In the genomic region with DNA sequence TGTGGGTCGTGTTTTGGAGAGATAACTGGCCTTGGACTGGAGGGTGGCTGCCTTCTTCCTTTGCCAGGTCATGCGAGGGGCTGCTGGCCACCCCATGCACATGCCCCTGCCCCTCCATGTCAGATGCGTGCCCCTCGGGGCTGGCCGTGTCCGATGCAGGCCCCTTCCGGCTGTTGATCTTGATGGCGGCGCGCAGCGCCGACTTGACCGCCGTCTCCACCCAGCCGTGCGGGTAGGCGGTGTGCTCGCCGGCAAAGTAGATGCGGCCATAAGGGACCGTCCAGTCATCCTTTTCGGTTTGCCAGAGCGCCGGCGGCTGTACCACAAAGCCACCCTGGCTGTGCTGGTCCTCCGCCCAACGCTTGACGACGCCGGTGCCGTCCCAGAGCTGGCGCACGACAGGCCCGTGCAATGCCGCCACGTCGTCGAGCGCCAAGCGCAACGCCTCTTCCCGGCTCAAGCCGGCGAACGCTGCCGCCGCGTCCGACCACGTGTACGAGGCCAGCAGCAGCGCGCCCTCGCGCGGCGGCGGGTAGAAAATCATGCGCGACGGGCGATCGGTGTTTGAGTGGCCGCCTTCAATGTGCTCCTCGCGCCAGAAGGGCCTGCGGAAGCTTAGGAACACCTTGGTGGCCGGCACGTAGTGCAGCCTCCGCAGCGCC, we compare ENCODE assay signal across 8 cellular contexts. TPM values are rescaled to one million over a fixed set of nuclear protein-coding genes. Genes with fewer than 3 reads are reported as not detected.
DNase-seq lines count a peak whose midpoint lies in the region; ATAC-seq and TF ChIP-seq lines count a peak whose summit lies in the region.

No MANE protein-coding gene starts in this region.

- peak overlapping the region; percentile 59 for H3K4me2 ChIP-seq in mesendoderm (ENCODE audit: low read length)

- H3K27me3 ChIP-seq in HUES6 (ENCODE audit: control insufficient read depth, insufficient read depth, low read length) = peaks cover 19% of the 10 kb centered on the region
- H3K27me3 ChIP-seq in mesendoderm (ENCODE audit: insufficient read depth, low read length, poor library complexity) = no peaks in the 10 kb centered on the region

- no peak overlapping the region for H3K18ac ChIP-seq in mesendoderm (ENCODE audit: low read length)

- peak overlapping the region; percentile 74 for H3K56ac ChIP-seq in mesendoderm (ENCODE audit: low read length)

- H3K36me3 Mint-ChIP-seq in activated CD4-positive, alpha-beta memory T cell treated with anti-CD3 and anti-CD28 coated beads for 36 hours = peaks cover 62% of the 10 kb centered on the region

- H2AK5ac ChIP-seq in mesendoderm (ENCODE audit: low read length) = no peak overlapping the region

- no peaks in the 10 kb centered on the region for H3K9me3 Mint-ChIP-seq in activated CD4-positive, alpha-beta memory T cell treated with anti-CD3 and anti-CD28 coated beads for 36 hours

- H3K9me3 ChIP-seq in HUES6 (ENCODE audit: control insufficient read depth, insufficient read depth, low read depth, low read length) = no peaks in the 10 kb centered on the region

- no peak overlapping the region for H4K8ac ChIP-seq in mesendoderm (ENCODE audit: low read depth, low read length)

- POLR2A ChIA-PET in activated CD4-positive, alpha-beta memory T cell treated with anti-CD3 and anti-CD28 coated beads for 36 hours (lab: Charles Lee) = interaction anchor here (0.6 to 1.2 kb wide), 6 partner anchors 13 to 40 kb away, joined by 3 to 6 read pairs (median 3); a partner anchor contains a TSS

- H3K79me2 ChIP-seq in mesendoderm (ENCODE audit: control insufficient read depth, insufficient read depth, low read length) = no peaks in the 10 kb centered on the region

- H3K9ac ChIP-seq in HUES6 (ENCODE audit: low read length) = no peak overlapping the region
- H3K9ac ChIP-seq in mesendoderm (ENCODE audit: low read length) = peak overlapping the region; percentile 40

- DNase-seq in AG10803 (ENCODE audit: low read depth) = peak; percentile 60
- DNase-seq in activated CD4-positive, alpha-beta memory T cell treated with anti-CD3 and anti-CD28 coated beads for 36 hours = peak; percentile 84
- peak; percentile 51 for DNase-seq in effector CD8-positive, alpha-beta T cell (lab: John Stamatoyannopoulos, UW)
- DNase-seq in mesendoderm = peak; percentile 96
- DNase-seq in stimulated activated CD8-positive, alpha-beta memory T cell treated with anti-CD3 and anti-CD28 coated beads, Interleukin-15, amount 100 ng/mL, for 4 hours (ENCODE audit: low read depth in 2 of 2) = peak; percentile 46 to 52
- DNase-seq in OCI-M1 (lab: John Stamatoyannopoulos, UW) = no peak

- H3K4me1 ChIP-seq in HUES6 (ENCODE audit: control insufficient read depth, insufficient read depth, low read length) (peaks cover 4% of the 10 kb centered on the region; the same call in 1 of the 2 replicates), mesendoderm (ENCODE audit: control insufficient read depth, low read depth, low read length) (no peaks in the 10 kb centered on the region)

- no peak overlapping the region for H3K23ac ChIP-seq in mesendoderm (ENCODE audit: low read length)

- ATAC-seq in GM19452 (IDR thresholded peaks at IDR 0.05; ENCODE audit: unreplicated experiment) = no peak

- intact Hi-C loops in activated CD4-positive, alpha-beta memory T cell treated with anti-CD3 and anti-CD28 coated beads for 36 hours (cut with micrococcal nuclease) = loop anchor here (1.0 kb wide), 2 partner anchors 12 to 93 kb away; no protein-coding TSS in a partner anchor

- no peak overlapping the region for H2BK15ac ChIP-seq in mesendoderm (replicated peaks; ENCODE audit: low read depth)

- no peaks in the 10 kb centered on the region for H3K79me1 ChIP-seq in mesendoderm (ENCODE audit: low read length)

- CTCF ChIA-PET in activated CD4-positive, alpha-beta memory T cell treated with anti-CD3 and anti-CD28 coated beads for 36 hours (lab: Charles Lee) = interaction anchor here (0.8 to 2.5 kb wide), 5 partner anchors 9 to 38 kb away, joined by 4 to 11 read pairs (median 5); a partner anchor contains a TSS

- H3K4me3 ChIP-seq in AG10803 (ENCODE audit: low read length) (no peak overlapping the region), HUES6 (ENCODE audit: low read depth, low read length) (peak overlapping the region; percentile 66), mesendoderm (ENCODE audit: low read length) (no peak overlapping the region)

- peak overlapping the region; percentile 76 for H3K27ac Mint-ChIP-seq in activated CD4-positive, alpha-beta memory T cell treated with anti-CD3 and anti-CD28 coated beads for 36 hours

- H3K27ac ChIP-seq in HUES6 (ENCODE audit: low read depth, low read length) (no peak overlapping the region), mesendoderm (ENCODE audit: low read depth, low read length) (no peak overlapping the region)

- H3K27me3 Mint-ChIP-seq in activated CD4-positive, alpha-beta memory T cell treated with anti-CD3 and anti-CD28 coated beads for 36 hours = no peaks in the 10 kb centered on the region

- H3K36me3 ChIP-seq in HUES6 (ENCODE audit: control insufficient read depth, insufficient read depth, low read length) (peaks cover 18% of the 10 kb centered on the region), mesendoderm (ENCODE audit: control insufficient read depth, insufficient read depth, low read length) (no peaks in the 10 kb centered on the region)

- TF ChIP-seq CTCF in AG10803 (conservative IDR thresholded peaks at IDR 0.05; ENCODE audit: low read length) = peak; percentile 57

- no peak overlapping the region for H3K4ac ChIP-seq in mesendoderm (ENCODE audit: low read depth, low read length)

- WGBS in mesendoderm (ENCODE audit: extremely low coverage, insufficient coverage, low lambda C conversion rate) = no CpG with 5 or more reads among the region's 71 CpGs

- peak overlapping the region; percentile 69 for H3K4me3 Mint-ChIP-seq in activated CD4-positive, alpha-beta memory T cell treated with anti-CD3 and anti-CD28 coated beads for 36 hours

- H3K4me1 Mint-ChIP-seq in activated CD4-positive, alpha-beta memory T cell treated with anti-CD3 and anti-CD28 coated beads for 36 hours (ENCODE audit: low read depth) = peaks cover 46% of the 10 kb centered on the region

- no peak overlapping the region for H2BK120ac ChIP-seq in mesendoderm (ENCODE audit: low read depth, low read length)

- H4K5ac ChIP-seq in mesendoderm (ENCODE audit: low read length) = no peak overlapping the region

- H2BK5ac ChIP-seq in mesendoderm (ENCODE audit: low read length) = no peak overlapping the region

RNA-seq across cellular contexts. Expression of a gene that starts 6.9 kb away (rescaled TPM):
- 100 to 1,000 TPM; 108 to 111 TPM for total RNA-seq in activated CD4-positive, alpha-beta memory T cell treated with anti-CD3 and anti-CD28 coated beads for 36 hours
- polyA plus RNA-seq in mesendoderm (2013, experiment 1 of 2) = 0.24 TPM
- polyA plus RNA-seq in mesendoderm (2013, experiment 2 of 2) = 0.15 TPM

RNA-seq across cellular contexts. Expression of a gene that starts 12.3 kb away (rescaled TPM):
- 10 to 100 TPM; 32.5 to 34.7 TPM for total RNA-seq in activated CD4-positive, alpha-beta memory T cell treated with anti-CD3 and anti-CD28 coated beads for 36 hours
- polyA plus RNA-seq in mesendoderm (2013, experiment 1 of 2) = 29.3 TPM
- 28.2 TPM for polyA plus RNA-seq in mesendoderm (2013, experiment 2 of 2)

RNA-seq across cellular contexts. Expression of a gene that starts 12.7 kb away (rescaled TPM):
- total RNA-seq in activated CD4-positive, alpha-beta memory T cell treated with anti-CD3 and anti-CD28 coated beads for 36 hours = 10 to 100 TPM; 19.6 TPM
- 74.2 TPM for polyA plus RNA-seq in mesendoderm (2013, experiment 1 of 2)
- 73.3 TPM for polyA plus RNA-seq in mesendoderm (2013, experiment 2 of 2)

RNA-seq across cellular contexts. Expression of a gene that starts 22.4 kb away (rescaled TPM):
- 10 to 100 TPM; 88.7 to 98.6 TPM for total RNA-seq in activated CD4-positive, alpha-beta memory T cell treated with anti-CD3 and anti-CD28 coated beads for 36 hours
- polyA plus RNA-seq in mesendoderm (2013, experiment 1 of 2) = 44.3 TPM
- polyA plus RNA-seq in mesendoderm (2013, experiment 2 of 2) = 43.9 TPM

RNA-seq across cellular contexts. Expression of a gene that starts 38.9 kb away (rescaled TPM):
- total RNA-seq in activated CD4-positive, alpha-beta memory T cell treated with anti-CD3 and anti-CD28 coated beads for 36 hours = 100 to 1,000 TPM; 105 to 108 TPM
- 156 TPM for polyA plus RNA-seq in mesendoderm (2013, experiment 1 of 2)
- polyA plus RNA-seq in mesendoderm (2013, experiment 2 of 2) = 150 TPM
